In the genomic region with DNA sequence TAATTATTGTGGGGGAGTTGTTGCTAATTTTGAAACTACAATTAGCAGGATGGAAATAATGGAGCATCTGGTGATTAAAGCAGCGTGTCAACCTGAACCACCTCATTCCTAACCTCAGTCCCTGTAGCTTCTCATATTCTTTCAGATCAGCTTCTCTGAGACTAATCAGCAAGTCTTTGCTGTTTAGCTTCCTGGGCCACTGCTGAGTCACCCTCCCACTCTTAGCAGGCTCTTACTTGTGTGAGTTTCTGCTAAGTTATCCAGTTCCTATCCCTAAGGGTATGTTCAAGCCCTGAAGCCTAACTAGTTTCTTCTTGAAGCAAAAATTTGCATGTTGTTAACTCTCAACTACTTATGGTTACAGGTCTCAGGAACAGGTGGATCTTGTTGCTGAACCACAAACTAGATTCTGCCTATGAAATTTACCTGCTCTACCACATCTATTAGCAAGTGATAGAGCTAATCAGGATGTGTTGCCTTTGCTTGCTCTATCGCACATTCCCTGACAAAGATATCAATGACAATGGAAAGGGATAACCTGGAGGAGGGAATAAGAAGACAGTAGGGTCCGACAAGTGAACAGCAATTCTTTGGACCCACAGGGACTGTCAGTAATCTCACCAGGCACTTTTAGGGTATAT, we compare ENCODE assay signal across 1 cellular context.
TF ChIP-seq lines count a peak whose summit lies in the region.

No MANE protein-coding gene starts in this region.

TF ChIP-seq in WTC11, 78 proteins besides CTCF, POLR2A, EP300 and RAD21 (continued from another document):
- TF ChIP-seq TEAD1 (CRISPR knock-in tag; IDR thresholded peaks at IDR 0.05) (no peak), ETV6 (CRISPR knock-in tag; IDR thresholded peaks at IDR 0.05) (no peak), ATF1 (CRISPR knock-in tag; IDR thresholded peaks at IDR 0.05) (no peak)
